Comparison of ENCODE assay signal across 10 cellular contexts in the genomic region with DNA sequence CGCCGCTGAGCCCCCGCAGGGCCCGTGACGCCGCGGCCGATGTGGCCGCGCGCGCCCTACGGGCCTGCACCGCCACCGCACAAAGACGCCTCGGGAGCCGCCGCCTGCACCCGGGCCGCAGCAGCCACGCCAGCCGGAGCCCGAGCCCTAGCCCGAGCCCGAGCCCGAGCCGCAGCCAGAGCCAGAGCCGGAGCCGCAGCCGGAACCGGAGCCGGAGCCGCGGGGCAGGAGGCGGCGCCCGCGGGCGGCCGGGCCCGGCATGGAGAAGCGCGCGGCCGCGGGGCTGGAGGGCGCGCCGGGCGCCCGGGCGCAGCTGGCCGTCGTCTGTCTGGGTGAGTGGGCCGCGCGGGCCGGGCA. TPM values are rescaled to one million over a fixed set of nuclear protein-coding genes. Genes with fewer than 3 reads are reported as not detected.
A peak's percentile ranks its signal among the peaks of the same experiment; 100 is the strongest.
DNase-seq lines count a peak whose midpoint lies in the region; ATAC-seq, FAIRE-seq and TF ChIP-seq lines count a peak whose summit lies in the region.
"Had no signal": no experiment of that assay in that cellular context is flagged by ENCODE, and none has a peak within 500 bp of the region (broad histone marks: within the 10 kb centered on the region; RNA-seq: fewer than 3 reads in every experiment).

No MANE protein-coding gene starts in this region.

- H3K9ac ChIP-seq in HUES6 (ENCODE audit: low read length) (peak overlapping the region; percentile 60), endothelial cell of umbilical vein (replicated peaks; ENCODE audit: extremely low read depth, insufficient read depth, low read length) (peak overlapping the region; percentile 55)

- H3K79me2 ChIP-seq in endothelial cell of umbilical vein (ENCODE audit: control insufficient read depth, insufficient read depth, low read length), result no peaks in the 10 kb centered on the region

- ATAC-seq in GM21381 (IDR thresholded peaks at IDR 0.05; ENCODE audit: unreplicated experiment) (no peak), GM21529 (IDR thresholded peaks at IDR 0.05; ENCODE audit: unreplicated experiment) (no peak)
- ATAC-seq: activated naive CD8-positive, alpha-beta T cell treated with anti-CD3 and anti-CD28 coated beads, Interleukin-2, amount 50 U/mL, for 24 hours had no signal

- dilution Hi-C loops in endothelial cell of umbilical vein (cut with MboI; ENCODE audit: extremely low pct_ligation_motif_present, low sequenced_read_pairs), result no loop called here

- H3K4me2 ChIP-seq in endothelial cell of umbilical vein (ENCODE audit: insufficient read depth, low read length), result no peak overlapping the region

- TF ChIP-seq POLR2A in endothelial cell of umbilical vein (IDR thresholded peaks at IDR 0.05; ENCODE audit: low read depth, low read length), result no peak

- H3K27me3 ChIP-seq in HUES6 (ENCODE audit: control insufficient read depth, insufficient read depth, low read length), result peaks cover 28% of the 10 kb centered on the region
- peaks cover 2 to 4% of the 10 kb centered on the region in 2 experiments for H3K27me3 ChIP-seq in endothelial cell of umbilical vein (ENCODE audit: control insufficient read depth in 2 of 2, insufficient read depth in 2 of 2, low read length in 2 of 2)

- POLR2A ChIA-PET in AG04449 (lab: Yijun Ruan, JAX), result no interaction called here
- POLR2A ChIA-PET in endothelial cell of umbilical vein (lab: Charles Lee), result no interaction called here

- no peaks in the 10 kb centered on the region for H4K20me1 ChIP-seq in endothelial cell of umbilical vein (replicated peaks; ENCODE audit: control insufficient read depth, extremely low read depth, insufficient read depth, low read length)

- H3K36me3 ChIP-seq in HUES6 (ENCODE audit: control insufficient read depth, insufficient read depth, low read length) (peaks cover 9% of the 10 kb centered on the region), endothelial cell of umbilical vein (ENCODE audit: control insufficient read depth in 2 of 2, extremely low read depth in 1 of 2, insufficient read depth in 2 of 2, low read length in 2 of 2) (no peaks in the 10 kb centered on the region)

- H3K4me3 ChIP-seq in AG04449 (ENCODE audit: low read depth, low read length) (peak overlapping the region; percentile 61), HUES6 (ENCODE audit: low read depth, low read length) (peak overlapping the region; percentile 64), endothelial cell of umbilical vein (replicated peaks in 1 of 3; ENCODE audit: insufficient read depth in 1 of 3, low read depth in 1 of 3, low read length in 3 of 3) (peak overlapping the region; percentile 19 to 51 (median 39))

- DNase-seq in AG04449 (ENCODE audit: low read depth, low spot score) (no peak), endothelial cell of umbilical vein (ENCODE audit: low read depth, low spot score) (no peak), myocyte (ENCODE audit: low read depth) (peak; percentile 18), HK-2 (ENCODE audit: unreplicated experiment) (no peak), NCI-H345 (lab: John Stamatoyannopoulos, UW) (no peak)
- DNase-seq: activated naive CD8-positive, alpha-beta T cell treated with anti-CD3 and anti-CD28 coated beads, Interleukin-2, amount 50 U/mL, for 24 hours had no signal

- peaks cover 6% of the 10 kb centered on the region for H3K4me1 ChIP-seq in HUES6 (ENCODE audit: control insufficient read depth, insufficient read depth, low read length)
- peaks cover 3% of the 10 kb centered on the region for H3K4me1 ChIP-seq in endothelial cell of umbilical vein (ENCODE audit: control insufficient read depth, extremely low read depth, insufficient read depth, low read length)

- H3K27ac ChIP-seq in HUES6 (ENCODE audit: low read depth, low read length) (no peak overlapping the region), endothelial cell of umbilical vein (ENCODE audit: insufficient read depth, low read depth, low read length) (no peak overlapping the region)

- no peaks in the 10 kb centered on the region for H3K9me3 ChIP-seq in HUES6 (ENCODE audit: control insufficient read depth, insufficient read depth, low read depth, low read length)
- H3K9me3 ChIP-seq in endothelial cell of umbilical vein (replicated peaks; ENCODE audit: control insufficient read depth, insufficient read depth, low read length), result no peaks in the 10 kb centered on the region

- CTCF ChIA-PET in AG04449 (lab: Yijun Ruan, JAX) (no interaction called here), endothelial cell of umbilical vein (lab: Charles Lee) (interaction anchor here (5.2 kb wide), 1 partner anchor 10 kb away, joined by 43 read pairs; no protein-coding TSS in a partner anchor)

- BruUV-seq in endothelial cell of umbilical vein (replicated peaks; lab: Mats Ljungman, UMichigan), result no TSS peak

- intact Hi-C loops in endothelial cell of umbilical vein (cut with micrococcal nuclease), result loop anchor here (2.0 kb wide), 1 partner anchor 18 kb away; no protein-coding TSS in a partner anchor

- TF ChIP-seq CTCF in AG04449 (IDR thresholded peaks at IDR 0.05; ENCODE audit: insufficient read depth, low read length, missing control alignments), result no peak
- no peak for TF ChIP-seq CTCF in endothelial cell of umbilical vein (IDR thresholded peaks at IDR 0.05; ENCODE audit: extremely low read depth in 1 of 2, insufficient read depth in 1 of 2, low read depth in 1 of 2, low read length in 2 of 2)

- no peak for FAIRE-seq in endothelial cell of umbilical vein (lab: Jason Lieb, UNC)

- no peaks in the 10 kb centered on the region for H3K9me1 ChIP-seq in endothelial cell of umbilical vein (replicated peaks; ENCODE audit: control insufficient read depth, extremely low read depth, insufficient read depth, low read length)

- peak overlapping the region; percentile 67 for H2AFZ ChIP-seq in endothelial cell of umbilical vein (ENCODE audit: low read depth, low read length)

TF ChIP-seq in endothelial cell of umbilical vein, 7 proteins besides CTCF, POLR2A, EP300 and RAD21:
- TF ChIP-seq, protein P1, sequence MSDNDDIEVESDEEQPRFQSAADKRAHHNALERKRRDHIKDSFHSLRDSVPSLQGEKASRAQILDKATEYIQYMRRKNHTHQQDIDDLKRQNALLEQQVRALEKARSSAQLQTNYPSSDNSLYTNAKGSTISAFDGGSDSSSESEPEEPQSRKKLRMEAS (IDR thresholded peaks at IDR 0.05; ENCODE audit: insufficient read depth, insufficient read length), result no peak
- TF ChIP-seq GATA2 (IDR thresholded peaks at IDR 0.05; ENCODE audit: insufficient read depth, insufficient read length, low read depth, low read length), result no peak
- no peak for TF ChIP-seq EZH2 (IDR thresholded peaks at IDR 0.05; ENCODE audit: borderline replicate concordance, low read depth, low read length, severe bottlenecking)
- no peak for TF ChIP-seq JUN (IDR thresholded peaks at IDR 0.05; ENCODE audit: borderline replicate concordance, insufficient read depth, insufficient read length, low read depth)
- TF ChIP-seq MYC (IDR thresholded peaks at IDR 0.05; ENCODE audit: low read depth, low read length), result no peak
- no peak for TF ChIP-seq POLR2AphosphoS5 (IDR thresholded peaks at IDR 0.05; ENCODE audit: insufficient read depth, low read depth, low read length)
- no peak for TF ChIP-seq FOS (IDR thresholded peaks at IDR 0.05; ENCODE audit: borderline replicate concordance, insufficient read depth, low read length)

RNA-seq across cellular contexts. Expression of a gene that starts 0.4 kb away (rescaled TPM):
- 17.8 and 19.4 TPM in 2 replicates for total RNA-seq in endothelial cell of umbilical vein
- polyA plus RNA-seq in endothelial cell of umbilical vein, result 14.3 and 23.6 TPM in 2 replicates
- polyA plus RNA-seq in endothelial cell of umbilical vein (2011; cell fraction: cytosol; rRNA removed), result 7.2 and 9.7 TPM in 2 replicates
- 9.5 and 14.1 TPM in 2 replicates for polyA plus RNA-seq in endothelial cell of umbilical vein (2011; cell fraction: nucleus; rRNA removed)
- polyA plus RNA-seq in endothelial cell of umbilical vein (2012), result 10.6 and 21.6 TPM in 2 replicates
- 6.8 and 9.9 TPM in 2 replicates for polyA minus RNA-seq in endothelial cell of umbilical vein
- 11.5 TPM for polyA minus RNA-seq in endothelial cell of umbilical vein (2011; cell fraction: cytosol; rRNA and poly(A)+ RNA removed)
- polyA minus RNA-seq in endothelial cell of umbilical vein (2011; cell fraction: nucleus; rRNA and poly(A)+ RNA removed), result 4.1 and 4.7 TPM in 2 replicates
- total RNA-seq in myocyte, result 34.2 and 40.6 TPM in 2 replicates
- polyA plus RNA-seq in myocyte (2012), result 33.2 TPM
- total RNA-seq: natural killer cell treated with Interleukin-12 subunit alpha and Interleukin-12 subunit beta and Interleukin-15 and Interleukin-18, amount 100 ng/mL, for 72 hours had no signal

RNA-seq across cellular contexts. Expression of a gene that starts 31.1 kb away (rescaled TPM):
- total RNA-seq in endothelial cell of umbilical vein (not detected in 2 replicates), myocyte (not detected in 2 replicates)
- not detected in 2 replicates for polyA plus RNA-seq in endothelial cell of umbilical vein
- not detected in 2 replicates for polyA plus RNA-seq in endothelial cell of umbilical vein (2011; cell fraction: cytosol; rRNA removed)
- 0.30 TPM in 1 of 2 replicates, not detected in the other for polyA plus RNA-seq in endothelial cell of umbilical vein (2011; cell fraction: nucleus; rRNA removed)
- polyA plus RNA-seq in endothelial cell of umbilical vein (2012), result not detected in 2 replicates
- polyA minus RNA-seq in endothelial cell of umbilical vein, result not detected in 2 replicates
- not detected for polyA minus RNA-seq in endothelial cell of umbilical vein (2011; cell fraction: cytosol; rRNA and poly(A)+ RNA removed)
- polyA minus RNA-seq in endothelial cell of umbilical vein (2011; cell fraction: nucleus; rRNA and poly(A)+ RNA removed), result not detected in 2 replicates
- not detected for polyA plus RNA-seq in myocyte (2012)
- total RNA-seq: natural killer cell treated with Interleukin-12 subunit alpha and Interleukin-12 subunit beta and Interleukin-15 and Interleukin-18, amount 100 ng/mL, for 72 hours had no signal
